Comparison of ENCODE assay signal across 19 cellular contexts in the genomic region with DNA sequence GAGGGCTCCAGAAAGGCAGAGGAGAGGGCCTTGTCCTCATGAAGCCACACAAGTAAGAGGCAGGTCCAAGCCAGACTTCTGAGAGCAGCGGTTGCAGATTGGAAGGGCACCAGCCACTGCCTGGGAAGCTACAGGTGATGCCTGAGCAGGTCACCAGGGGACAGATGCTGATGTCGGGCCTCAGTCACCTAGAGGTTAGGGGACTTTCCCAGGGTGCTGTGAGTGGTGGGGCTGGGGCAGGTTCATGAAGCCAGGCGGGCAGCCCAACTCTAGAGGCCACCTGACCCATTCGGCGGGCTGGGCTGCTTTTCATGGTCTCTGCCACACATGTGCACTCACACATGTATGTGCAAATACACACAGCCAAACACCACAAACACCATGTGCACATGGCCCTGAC. TPM values are rescaled to one million over a fixed set of nuclear protein-coding genes. Genes with fewer than 3 reads are reported as not detected.
"Had no signal": no experiment of that assay in that cellular context is flagged by ENCODE, and none has a peak within 500 bp of the region (broad histone marks: within the 10 kb centered on the region; RNA-seq: fewer than 3 reads in every experiment).

No MANE protein-coding gene starts in this region.

RNA-seq across cellular contexts. Expression of a gene that starts 3.6 kb away (rescaled TPM):
- total RNA-seq: colonic mucosa; dermis microvascular lymphatic vessel endothelial cell; endodermal cell; esophagus mucosa; esophagus squamous epithelium; gastrocnemius medialis; glomerular endothelial cell; heart right ventricle; kidney epithelial cell; left cardiac atrium; left lung; left ventricle myocardium superior; lower leg skin; lower lobe of right lung; lung microvascular endothelial cell; mononuclear cell; mucosa of gallbladder; naive thymus-derived CD8-positive, alpha-beta T cell had no signal
- polyA plus RNA-seq: keratinocyte; naive thymus-derived CD8-positive, alpha-beta T cell had no signal

RNA-seq across cellular contexts. Expression of a gene that starts 52.0 kb away (rescaled TPM):
- total RNA-seq: colonic mucosa; dermis microvascular lymphatic vessel endothelial cell; endodermal cell; esophagus mucosa; esophagus squamous epithelium; gastrocnemius medialis; glomerular endothelial cell; heart right ventricle; kidney epithelial cell; left cardiac atrium; left lung; left ventricle myocardium superior; lower leg skin; lower lobe of right lung; lung microvascular endothelial cell; mononuclear cell; mucosa of gallbladder; naive thymus-derived CD8-positive, alpha-beta T cell had no signal
- polyA plus RNA-seq: heart right ventricle; keratinocyte; naive thymus-derived CD8-positive, alpha-beta T cell had no signal
